In genomic region chr1:226467443-226467842, GRCh38 we compare ENCODE assay signal across 2 cellular contexts.
TF ChIP-seq lines count a peak whose summit lies in the region.

No MANE protein-coding gene starts in this region.

TF ChIP-seq in HEK293T, 16 proteins besides CTCF, POLR2A, EP300 and RAD21 (continued from another document):
- TF ChIP-seq BHLHE40 (IDR thresholded peaks at IDR 0.05; ENCODE audit: borderline replicate concordance): 0 out of 2 replicates have a peak, but pooled peaks have one; percentile 27

TF ChIP-seq in H1, 55 proteins besides CTCF, POLR2A, EP300 and RAD21 (continued from another document):
- TF ChIP-seq SIX5 (IDR thresholded peaks at IDR 0.05; ENCODE audit: low read depth, low read length) (no peak), HDAC2 (IDR thresholded peaks at IDR 0.05; ENCODE audit: borderline replicate concordance in 1 of 2, low read depth in 2 of 2, low read length in 2 of 2) (no peak), ZNF274 (IDR thresholded peaks at IDR 0.05; ENCODE audit: borderline replicate concordance, extremely low read depth, low read length) (no peak), KDM1A (IDR thresholded peaks at IDR 0.05; ENCODE audit: borderline replicate concordance, low read length) (no peak), GTF2F1 (IDR thresholded peaks at IDR 0.05; ENCODE audit: borderline replicate concordance, low read depth, low read length) (no peak), FOSL1 (IDR thresholded peaks at IDR 0.05; ENCODE audit: insufficient read depth, low read depth, low read length) (no peak), SP1 (IDR thresholded peaks at IDR 0.05; ENCODE audit: low read depth, low read length) (no peak)
